ENCODE assay signal across 13 cellular contexts in the genomic region with DNA sequence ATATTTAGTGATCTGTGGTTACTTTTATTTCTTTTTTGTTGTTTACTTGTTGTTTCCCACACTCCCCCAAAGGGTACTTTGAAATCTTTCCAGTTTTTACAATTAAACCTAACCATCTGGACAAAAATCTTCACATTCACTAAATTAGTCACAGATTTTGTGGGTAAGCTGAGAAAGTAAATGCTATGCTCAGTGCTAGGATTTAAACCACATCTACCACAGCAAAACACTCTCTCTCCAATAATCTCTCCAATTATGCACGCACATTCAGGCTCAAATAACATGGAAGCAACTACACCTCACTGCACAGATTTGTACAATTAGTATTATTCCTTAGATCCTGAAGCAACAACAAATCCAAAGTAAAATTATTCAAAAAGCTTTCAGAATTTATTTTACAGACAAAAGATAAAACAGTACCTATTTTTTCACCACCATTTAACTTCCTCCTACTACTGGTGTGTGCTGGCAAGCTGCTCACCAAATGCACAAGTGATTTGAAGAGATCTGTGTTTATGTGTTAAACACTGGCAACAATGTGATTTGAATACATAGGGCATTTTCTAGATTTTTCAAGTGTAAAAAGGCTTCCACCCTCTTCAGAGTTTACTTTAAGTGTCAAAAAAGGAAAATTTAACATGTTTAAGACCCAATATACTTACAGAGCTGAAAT. TPM values are rescaled to one million over a fixed set of nuclear protein-coding genes. Genes with fewer than 3 reads are reported as not detected.
DNase-seq lines count a peak whose midpoint lies in the region; ATAC-seq and TF ChIP-seq lines count a peak whose summit lies in the region.
"Had no signal": no experiment of that assay in that cellular context is flagged by ENCODE, and none has a peak within 500 bp of the region (broad histone marks: within the 10 kb centered on the region; RNA-seq: fewer than 3 reads in every experiment).

No MANE protein-coding gene starts in this region.

- H3K4me1 ChIP-seq in esophagus muscularis mucosa: peaks cover 14 to 87% (median 72%) of the 10 kb centered on the region in 4 donors
- peaks cover 14% of the 10 kb centered on the region for H3K4me1 ChIP-seq in psoas muscle

- H3K36me3 ChIP-seq in esophagus muscularis mucosa (no peaks in the 10 kb centered on the region), psoas muscle (ENCODE audit: insufficient read depth in 1 of 2, low read depth in 1 of 2) (no peaks in the 10 kb centered on the region)
- H3K36me3 ChIP-seq: right lobe of liver had no signal

- TF ChIP-seq EP300 in esophagus muscularis mucosa (IDR thresholded peaks at IDR 0.05): no peak

- H3K27ac ChIP-seq in esophagus muscularis mucosa (replicated peaks in 1 of 4): peak overlapping the region; percentile 40 to 57 (median 50)
- H3K27ac ChIP-seq in psoas muscle: no peak overlapping the region
- H3K27ac ChIP-seq: C4-2B, right lobe of liver had no signal

- DNase-seq in G401 (ENCODE audit: low spot score) (peak; percentile 43), esophagus muscularis mucosa (ENCODE audit: extremely low spot score) (no peak), psoas muscle (no peak)
- DNase-seq in stimulated activated CD8-positive, alpha-beta memory T cell treated with anti-CD3 and anti-CD28 coated beads, Interleukin-4, amount 100 ng/mL, for 48 hours: no peak
- no peak for DNase-seq in stimulated activated CD4-positive, alpha-beta T cell treated with anti-CD3 and anti-CD28 coated beads, Interleukin-4, amount 100 ng/mL, for 24 hours
- DNase-seq: activated CD8-positive, alpha-beta memory T cell treated with anti-CD3 and anti-CD28 coated beads, Interleukin-2, amount 50 U/mL, for 48 hours; KBM-7; right lobe of liver had no signal

- TF ChIP-seq CTCF in esophagus muscularis mucosa (IDR thresholded peaks at IDR 0.05) (no peak), psoas muscle (IDR thresholded peaks at IDR 0.05) (no peak)

- H3K9me3 ChIP-seq in esophagus muscularis mucosa: no peaks in the 10 kb centered on the region
- H3K9me3 ChIP-seq in psoas muscle: no peaks in the 10 kb centered on the region
- H3K9me3 ChIP-seq: right lobe of liver had no signal

- intact Hi-C loops in esophagus muscularis mucosa (cut with DNase I): no loop called here
- intact Hi-C loops in psoas muscle (cut with DNase I): no loop called here

- 83% methylated on average over 1 of the region's 1 CpG for WGBS in esophagus muscularis mucosa
- WGBS in psoas muscle, 3 donors: 71 to 88% (median 75%) methylated on average over 1 of the region's 1 CpG

- ATAC-seq in GM21367 (IDR thresholded peaks at IDR 0.05; ENCODE audit: unreplicated experiment): peak; percentile 47
- peak; percentile 68 for ATAC-seq in HG03520 (IDR thresholded peaks at IDR 0.05; ENCODE audit: unreplicated experiment)
- ATAC-seq in psoas muscle: no peak
- ATAC-seq in HG03097 (IDR thresholded peaks at IDR 0.05; ENCODE audit: low FRiP score, unreplicated experiment): no peak
- ATAC-seq: right lobe of liver had no signal

- no peak for TF ChIP-seq POLR2A in esophagus muscularis mucosa (IDR thresholded peaks at IDR 0.05; ENCODE audit: low read depth)

- H3K27me3 ChIP-seq in esophagus muscularis mucosa (no peaks in the 10 kb centered on the region), psoas muscle (ENCODE audit: insufficient read depth in 3 of 3, low read length in 2 of 3) (no peaks in the 10 kb centered on the region)
- H3K27me3 ChIP-seq: right lobe of liver had no signal

- no peak overlapping the region for H3K4me3 ChIP-seq in esophagus muscularis mucosa
- H3K4me3 ChIP-seq in psoas muscle: no peak overlapping the region
- H3K4me3 ChIP-seq: lung, right lobe of liver had no signal

- in situ Hi-C loops in G401 (cut with HindIII; ENCODE audit: low sequenced_read_pairs): no loop called here

RNA-seq across cellular contexts. Expression of a gene that starts 16.6 kb away (rescaled TPM):
- 25.7 and 34.8 TPM in 2 replicates for total RNA-seq in G401 (2014; rRNA removed; shearing (Covaris generic))
- total RNA-seq in esophagus muscularis mucosa: 10 to 100 TPM; 26.6 to 33.4 (median 29.5) TPM
- total RNA-seq in psoas muscle: 10 to 100 TPM in 2 of 4 donors, 1 to 10 TPM in 2; 7.3 to 11.7 (median 10.3) TPM
- polyA plus RNA-seq in psoas muscle: 1 to 10 TPM; 1.6 to 9.8 (median 3.3) TPM

Comparison
In these comparisons a context has a peak if more than half of its experiments do, and no peak if none do; other contexts are left out.
1. ATAC-seq: peak in GM21367 (single experiment) and HG03520 (single experiment); none in psoas muscle (0 of 4) and HG03097 (single experiment).